ENCODE assay signal across 1 cellular context in genomic region chr9:83956288-83957028, GRCh38.
A peak's percentile ranks its signal among the peaks of the same experiment; 100 is the strongest.
TF ChIP-seq lines count a peak whose summit lies in the region.

No MANE protein-coding gene starts in this region.

TF ChIP-seq in K562, 482 proteins besides CTCF, POLR2A, EP300 and RAD21 (continued from another document and continues in another):
- TF ChIP-seq ZNF449 (CRISPR knock-in tag; IDR thresholded peaks at IDR 0.05) (no peak), GMEB1 (CRISPR knock-in tag; IDR thresholded peaks at IDR 0.05) (no peak), FOXP1 (CRISPR knock-in tag; IDR thresholded peaks at IDR 0.05) (0 out of 2 replicates have a peak, but pooled peaks have one; percentile 53), ZFX (CRISPR knock-in tag; IDR thresholded peaks at IDR 0.05) (peak; percentile 94), HES1 (IDR thresholded peaks at IDR 0.05; ENCODE audit: low read depth) (no peak), GABPB1 (CRISPR knock-in tag; IDR thresholded peaks at IDR 0.05) (peak; percentile 83; the same call in 1 of the 2 replicates), GATAD2B (IDR thresholded peaks at IDR 0.05; ENCODE audit: borderline replicate concordance) (peak; percentile 37; the same call in 1 of the 2 replicates), MYC (IDR thresholded peaks at IDR 0.05; ENCODE audit: low read depth, low read length) (0 out of 2 replicates have a peak, but pooled peaks have one; percentile 19), MYC (CRISPR knock-in tag; IDR thresholded peaks at IDR 0.05; ENCODE audit: borderline replicate concordance, low read depth) (peak; percentile 55; the same call in 1 of the 2 replicates), FOXO4 (CRISPR knock-in tag; IDR thresholded peaks at IDR 0.05) (no peak), MIER1 (IDR thresholded peaks at IDR 0.05; ENCODE audit: low read depth) (0 out of 2 replicates have a peak, but pooled peaks have one; percentile 15), SUPT5H (IDR thresholded peaks at IDR 0.05) (peak; percentile 72), RCOR1 (IDR thresholded peaks at IDR 0.05; ENCODE audit: borderline replicate concordance in 1 of 2, low read depth in 2 of 2, low read length in 2 of 2) (no peak), PHF8 (IDR thresholded peaks at IDR 0.05; ENCODE audit: borderline replicate concordance, low read length) (peak; percentile 91; the same call in 1 of the 2 replicates), HNRNPL (IDR thresholded peaks at IDR 0.05; ENCODE audit: low read depth, low read length) (no peak), C11orf30 (IDR thresholded peaks at IDR 0.05; ENCODE audit: low read depth) (peak; percentile 45), CXXC5 (CRISPR knock-in tag; IDR thresholded peaks at IDR 0.05) (peak; percentile 74), CREB3 (tag; conservative IDR thresholded peaks at IDR 0.05; ENCODE audit: low read depth) (0 out of 2 replicates have a peak, but pooled peaks have one; percentile 51), SMC3 (conservative IDR thresholded peaks at IDR 0.05; ENCODE audit: insufficient read depth, low read depth, low read length) (no peak), ZNF134 (CRISPR knock-in tag; conservative IDR thresholded peaks at IDR 0.05) (no peak), RBBP5 (IDR thresholded peaks at IDR 0.05; ENCODE audit: borderline replicate concordance, insufficient read depth, low read length, poor library complexity, severe bottlenecking) (peak; percentile 80), PKNOX1 (IDR thresholded peaks at IDR 0.05) (peak; percentile 35; the same call in 1 of the 2 replicates), SIN3A (IDR thresholded peaks at IDR 0.05; ENCODE audit: borderline replicate concordance in 2 of 2, control insufficient read depth in 1 of 2, low read depth in 2 of 2, low read length in 2 of 2) (peak; percentile 17 to 63; a peak in 2 of 4 replicates), ETV1 (tag; conservative IDR thresholded peaks at IDR 0.05; ENCODE audit: low read depth) (peak; percentile 78), HNRNPH1 (optimal IDR thresholded peaks at IDR 0.05; ENCODE audit: low read depth, low read length) (no peak), ASH1L (IDR thresholded peaks at IDR 0.05; ENCODE audit: borderline replicate concordance, low read depth, partially characterized antibody) (peak; percentile 33), EP400 (IDR thresholded peaks at IDR 0.05) (peak; percentile 78), PTBP1 (IDR thresholded peaks at IDR 0.05; ENCODE audit: low read depth, low read length) (no peak), NELFE (IDR thresholded peaks at IDR 0.05; ENCODE audit: insufficient read depth, insufficient read length) (no peak), L3MBTL2 (IDR thresholded peaks at IDR 0.05) (peak; percentile 79), MNT (conservative IDR thresholded peaks at IDR 0.05) (peak; percentile 33 to 57; a peak in 3 of 4 replicates), ZNF766 (CRISPR knock-in tag; conservative IDR thresholded peaks at IDR 0.05) (peak; percentile 77; the same call in 1 of the 2 replicates), PHF20 (IDR thresholded peaks at IDR 0.05; ENCODE audit: partially characterized antibody) (peak; percentile 82), ZBTB40 (IDR thresholded peaks at IDR 0.05) (peak; percentile 89), ZBTB40 (CRISPR knock-in tag; IDR thresholded peaks at IDR 0.05) (no peak), ELF2 (CRISPR knock-in tag; IDR thresholded peaks at IDR 0.05) (0 out of 2 replicates have a peak, but pooled peaks have one; percentile 49), YY1 (IDR thresholded peaks at IDR 0.05; ENCODE audit: borderline replicate concordance in 1 of 3, control insufficient read depth in 1 of 3, extremely low read depth in 1 of 3, insufficient read depth in 3 of 3, insufficient read length in 1 of 3, insufficient replicate concordance in 2 of 3, low read depth in 1 of 3, low read length in 2 of 3) (peak in 1 of 3 experiments; percentile 1), VEZF1 (CRISPR knock-in tag; IDR thresholded peaks at IDR 0.05) (peak; percentile 53), ETV5 (CRISPR knock-in tag; IDR thresholded peaks at IDR 0.05; ENCODE audit: low read depth) (peak; percentile 85), ZNF436 (CRISPR knock-in tag; IDR thresholded peaks at IDR 0.05) (no peak)
